15 cellular contexts compared by ENCODE assay signal in the genomic region with DNA sequence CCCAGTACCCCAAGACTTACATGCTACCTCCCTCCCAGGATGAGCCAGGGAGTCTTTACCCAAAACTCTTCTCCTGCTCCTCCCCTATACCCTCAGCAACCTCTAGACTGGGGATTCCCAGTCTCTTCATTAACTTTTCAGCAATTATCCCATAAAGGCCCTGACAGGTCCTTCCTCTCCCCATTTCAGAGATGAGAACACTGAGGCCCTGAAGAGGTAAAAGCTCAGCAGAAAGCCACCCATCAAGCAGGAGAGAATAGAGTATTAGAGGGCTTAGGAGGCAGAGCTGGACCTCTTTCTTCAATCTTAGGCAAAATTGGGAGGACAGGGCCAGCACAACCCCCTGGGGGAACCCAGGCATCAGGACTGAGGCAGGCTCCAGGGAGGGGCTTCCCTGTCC. TPM values are rescaled to one million over a fixed set of nuclear protein-coding genes. Genes with fewer than 3 reads are reported as not detected.
DNase-seq lines count a peak whose midpoint lies in the region; TF ChIP-seq lines count a peak whose summit lies in the region.
"Had no signal": no experiment of that assay in that cellular context is flagged by ENCODE, and none has a peak within 500 bp of the region (broad histone marks: within the 10 kb centered on the region; RNA-seq: fewer than 3 reads in every experiment).

No MANE protein-coding gene starts in this region.

- H3K4me3 ChIP-seq in HEK293 (ENCODE audit: low read depth, low read length) (no peak overlapping the region), mesenchymal stem cell (ENCODE audit: insufficient read depth in 1 of 2, low read depth in 1 of 2, low read length in 2 of 2) (no peak overlapping the region), trophoblast cell (ENCODE audit: low read depth, low read length) (no peak overlapping the region), foreskin fibroblast (ENCODE audit: low read depth in 1 of 2, low read length in 2 of 2) (no peak overlapping the region)

- POLR2A ChIA-PET in HEK293 (lab: Yijun Ruan, JAX) = interaction anchor here (1.0 to 1.3 kb wide), 2 partner anchors 11 to 39 kb away, joined by 4 to 6 read pairs; a partner anchor contains a TSS

- peaks cover 7% of the 10 kb centered on the region for H3K4me1 Mint-ChIP-seq in chondrocyte (ENCODE audit: low read depth)

- H2BK12ac ChIP-seq in mesenchymal stem cell (ENCODE audit: low read length in 2 of 2) (no peak overlapping the region), trophoblast cell (ENCODE audit: low read length) (peak overlapping the region; percentile 11)

- H3K27me3 Mint-ChIP-seq in chondrocyte (ENCODE audit: low read depth) = peaks cover 45% of the 10 kb centered on the region

- H3K79me1 ChIP-seq in mesenchymal stem cell (replicated peaks; ENCODE audit: low read length, poor library complexity, severe bottlenecking) = no peaks in the 10 kb centered on the region
- peaks cover under 1% of the 10 kb centered on the region for H3K79me1 ChIP-seq in trophoblast cell (ENCODE audit: low read length)

- H3K23ac ChIP-seq in mesenchymal stem cell (ENCODE audit: low read length in 2 of 2) (no peak overlapping the region), trophoblast cell (ENCODE audit: low read length) (no peak overlapping the region)

- CTCF ChIA-PET in HEK293 (lab: Yijun Ruan, JAX) = interaction anchor here (1.9 to 9.9 kb wide), 3 partner anchors 8 to 33 kb away, joined by 9 to 91 read pairs (median 9); a partner anchor contains a TSS

- H2AFZ ChIP-seq in mesenchymal stem cell (ENCODE audit: low read depth, low read length) = no peak overlapping the region
- no peak overlapping the region for H2AFZ ChIP-seq in trophoblast cell (ENCODE audit: insufficient read depth, low read length, poor library complexity)

- no peak overlapping the region for H2BK120ac ChIP-seq in mesenchymal stem cell (ENCODE audit: low read depth, low read length)
- peak overlapping the region; percentile 21 for H2BK120ac ChIP-seq in trophoblast cell (ENCODE audit: insufficient read depth, low read length, poor library complexity)

- H3K18ac ChIP-seq in mesenchymal stem cell (ENCODE audit: low read depth in 1 of 2, low read length in 2 of 2) = no peak overlapping the region
- no peak overlapping the region for H3K18ac ChIP-seq in trophoblast cell (ENCODE audit: low read length)

- H3K14ac ChIP-seq in mesenchymal stem cell (ENCODE audit: low read length in 2 of 2) = no peak overlapping the region
- H3K14ac ChIP-seq in trophoblast cell (ENCODE audit: low read length) = no peak overlapping the region

- H3K9me3 Mint-ChIP-seq in chondrocyte (ENCODE audit: low read depth) = no peaks in the 10 kb centered on the region
- H3K9me3 Mint-ChIP-seq: GM23338 had no signal

- H4K12ac ChIP-seq in trophoblast cell (ENCODE audit: low read depth, low read length) = no peak overlapping the region

- no peak overlapping the region for H3K4ac ChIP-seq in mesenchymal stem cell (ENCODE audit: low read depth in 1 of 2, low read length in 2 of 2)
- no peak overlapping the region for H3K4ac ChIP-seq in trophoblast cell (ENCODE audit: low read depth, low read length)

- peaks cover under 1% of the 10 kb centered on the region for H3K79me2 ChIP-seq in trophoblast cell (ENCODE audit: control insufficient read depth, insufficient read depth, low read length, poor library complexity)

- H4K8ac ChIP-seq in mesenchymal stem cell (ENCODE audit: low read length) (no peak overlapping the region), trophoblast cell (ENCODE audit: low read depth, low read length) (no peak overlapping the region)

- peak overlapping the region; percentile 24 for H2AK5ac ChIP-seq in mesenchymal stem cell (ENCODE audit: low read length, severe bottlenecking)
- peak overlapping the region; percentile 36 for H2AK5ac ChIP-seq in trophoblast cell (ENCODE audit: low read length)

- H4K91ac ChIP-seq in mesenchymal stem cell (ENCODE audit: low read length) = no peak overlapping the region
- H4K91ac ChIP-seq in trophoblast cell (ENCODE audit: low read depth, low read length) = no peak overlapping the region

- H3K9ac ChIP-seq in mesenchymal stem cell (ENCODE audit: low read length) (no peak overlapping the region), trophoblast cell (ENCODE audit: low read length) (no peak overlapping the region)

- H3K27me3 ChIP-seq in mesenchymal stem cell (ENCODE audit: control insufficient read depth in 1 of 2, insufficient read depth in 1 of 2, low read length in 2 of 2) (peaks cover 65 to 76% of the 10 kb centered on the region in 2 experiments), trophoblast cell (ENCODE audit: insufficient read depth, low read length) (peaks cover 13% of the 10 kb centered on the region)

- DNase-seq in chondrocyte (ENCODE audit: low spot score) = peak; percentile 18
- no peak for DNase-seq in mesenchymal stem cell
- DNase-seq in trophoblast cell = no peak
- no peak for DNase-seq in GM10266 (ENCODE audit: extremely low spot score)
- no peak for DNase-seq in DMS153 (lab: John Stamatoyannopoulos, UW)
- DNase-seq in foreskin fibroblast = no peak
- DNase-seq: ACHN; BE2C; C1 segment of cervical spinal cord; CD4-positive, CD25-positive, alpha-beta regulatory T cell; CD8-positive, alpha-beta memory T cell; COR-L47; DMS 273 treated with DMSO at 0.1 percent for 48 hours had no signal

- no peak overlapping the region for H2BK15ac ChIP-seq in mesenchymal stem cell (ENCODE audit: low read depth, poor library complexity, severe bottlenecking)

- H3K27ac ChIP-seq in HEK293 (ENCODE audit: extremely low read depth, low read depth, low read length) = no peak overlapping the region
- H3K27ac ChIP-seq in mesenchymal stem cell (ENCODE audit: low read length, poor library complexity, severe bottlenecking) = no peak overlapping the region
- no peak overlapping the region for H3K27ac ChIP-seq in trophoblast cell (ENCODE audit: low read depth, low read length)

- no peak overlapping the region for H3K27ac Mint-ChIP-seq in chondrocyte (ENCODE audit: unreplicated experiment)
- H3K27ac Mint-ChIP-seq: CD4-positive, CD25-positive, alpha-beta regulatory T cell; CD8-positive, alpha-beta memory T cell; GM23338 had no signal

- TF ChIP-seq CTCF in HEK293 (tag by site-specific recombination; IDR thresholded peaks at IDR 0.05) = no peak
- no peak for TF ChIP-seq CTCF in chondrocyte (IDR thresholded peaks at IDR 0.05)
- TF ChIP-seq CTCF in GM10266 (IDR thresholded peaks at IDR 0.05; ENCODE audit: control insufficient read depth, insufficient read depth, low read depth, missing control alignments) = no peak
- TF ChIP-seq CTCF in foreskin fibroblast (IDR thresholded peaks at IDR 0.05; ENCODE audit: low read depth, low read length) = no peak

- H3K4me3 Mint-ChIP-seq in chondrocyte (ENCODE audit: unreplicated experiment) = no peak overlapping the region
- H3K4me3 Mint-ChIP-seq: CD4-positive, CD25-positive, alpha-beta regulatory T cell; CD8-positive, alpha-beta memory T cell; GM23338 had no signal

- H3K4me1 ChIP-seq in HEK293 (ENCODE audit: control insufficient read depth, insufficient read depth, low read length) (no peaks in the 10 kb centered on the region), mesenchymal stem cell (ENCODE audit: control insufficient read depth, insufficient read depth, low read depth, low read length) (no peaks in the 10 kb centered on the region), trophoblast cell (ENCODE audit: control insufficient read depth in 1 of 2, insufficient read depth in 2 of 2, low read length in 2 of 2) (peaks cover 12 to 17% of the 10 kb centered on the region in 2 experiments)
- H3K4me1 ChIP-seq: BE2C had no signal

- H3K9me3 ChIP-seq in HEK293 (ENCODE audit: control insufficient read depth, insufficient read depth, low read depth, low read length) (no peaks in the 10 kb centered on the region), mesenchymal stem cell (ENCODE audit: control insufficient read depth, low read length) (no peaks in the 10 kb centered on the region), trophoblast cell (ENCODE audit: insufficient read depth, low read depth, low read length) (no peaks in the 10 kb centered on the region)
- H3K9me3 ChIP-seq: BE2C had no signal

- H3K4me2 ChIP-seq in mesenchymal stem cell (ENCODE audit: low read length, poor library complexity, severe bottlenecking) (no peak overlapping the region), trophoblast cell (ENCODE audit: low read length) (no peak overlapping the region)

- H3K36me3 ChIP-seq in HEK293 (ENCODE audit: control insufficient read depth in 2 of 2, insufficient read depth in 1 of 2, low read length in 2 of 2) (no peaks in the 10 kb centered on the region), mesenchymal stem cell (ENCODE audit: control insufficient read depth in 1 of 2, insufficient read depth in 2 of 2, low read depth in 1 of 2, low read length in 2 of 2) (no peaks in the 10 kb centered on the region), trophoblast cell (ENCODE audit: control insufficient read depth in 1 of 2, insufficient read depth in 2 of 2, low read length in 2 of 2) (no peaks in the 10 kb centered on the region)
- H3K36me3 ChIP-seq: BE2C had no signal

- no peaks in the 10 kb centered on the region for H3K36me3 Mint-ChIP-seq in chondrocyte (ENCODE audit: low read depth)
- H3K36me3 Mint-ChIP-seq: CD4-positive, CD25-positive, alpha-beta regulatory T cell; CD8-positive, alpha-beta memory T cell had no signal

- H2BK5ac ChIP-seq in mesenchymal stem cell (ENCODE audit: low read depth, low read length, poor library complexity, severe bottlenecking) (no peak overlapping the region), trophoblast cell (ENCODE audit: low read depth, low read length, poor library complexity) (no peak overlapping the region)

TF ChIP-seq in HEK293, 187 proteins besides CTCF, POLR2A, EP300 and RAD21 (continues in another document):
- TF ChIP-seq ZNF239 (tag by site-specific recombination; IDR thresholded peaks at IDR 0.05) = peak; percentile 99

RNA-seq across cellular contexts. Expression of a gene that starts 5.9 kb away (rescaled TPM):
- total RNA-seq in chondrocyte = 0.05 to 0.15 TPM (median 0.08 TPM) in 3 replicates
- polyA plus RNA-seq in mesenchymal stem cell (2013, experiment 1 of 2) = 0.01 TPM
- polyA plus RNA-seq in mesenchymal stem cell (2013, experiment 2 of 2) = 0.03 TPM
- polyA plus RNA-seq in trophoblast cell (2013) = 209 and 234 TPM in 2 replicates
- polyA plus RNA-seq: CD4-positive, CD25-positive, alpha-beta regulatory T cell had no signal

RNA-seq across cellular contexts. Expression of a gene that starts 15.8 kb away (rescaled TPM):
- 14.9 to 32.9 TPM (median 15.7 TPM) in 3 replicates for total RNA-seq in chondrocyte
- 20.3 TPM for polyA plus RNA-seq in mesenchymal stem cell (2013, experiment 1 of 2)
- 18.3 TPM for polyA plus RNA-seq in mesenchymal stem cell (2013, experiment 2 of 2)
- 19.9 and 20.8 TPM in 2 replicates for polyA plus RNA-seq in trophoblast cell (2013)

RNA-seq across cellular contexts. Expression of a gene that starts 25.4 kb away (rescaled TPM):
- total RNA-seq in chondrocyte = 0.35 to 0.65 TPM in 2 of 3 replicates, not detected in the other
- polyA plus RNA-seq in mesenchymal stem cell (2013, experiment 1 of 2) = 0.30 TPM
- 0.36 TPM for polyA plus RNA-seq in mesenchymal stem cell (2013, experiment 2 of 2)
- 0.29 and 0.42 TPM in 2 replicates for polyA plus RNA-seq in trophoblast cell (2013)

RNA-seq across cellular contexts. Expression of a gene that starts 25.5 kb away (rescaled TPM):
- 23.9 to 25.4 TPM (median 24.8 TPM) in 3 replicates for total RNA-seq in chondrocyte
- polyA plus RNA-seq in mesenchymal stem cell (2013, experiment 1 of 2) = 46.1 TPM
- 47.7 TPM for polyA plus RNA-seq in mesenchymal stem cell (2013, experiment 2 of 2)
- 43.6 and 46.2 TPM in 2 replicates for polyA plus RNA-seq in trophoblast cell (2013)

RNA-seq across cellular contexts. Expression of a gene that starts 35.2 kb away (rescaled TPM):
- total RNA-seq in chondrocyte = 17.4 to 28.1 TPM (median 20.3 TPM) in 3 replicates
- polyA plus RNA-seq in mesenchymal stem cell (2013, experiment 1 of 2) = 6.5 TPM
- polyA plus RNA-seq in mesenchymal stem cell (2013, experiment 2 of 2) = 5.9 TPM
- polyA plus RNA-seq in trophoblast cell (2013) = 5.0 and 5.2 TPM in 2 replicates
